In genomic region chr4:132763465-132763864, GRCh38 we compare ENCODE assay signal across 20 cellular contexts.
A peak's percentile ranks its signal among the peaks of the same experiment; 100 is the strongest.
DNase-seq lines count a peak whose midpoint lies in the region; ATAC-seq and TF ChIP-seq lines count a peak whose summit lies in the region.
"Had no signal": no experiment of that assay in that cellular context is flagged by ENCODE, and none has a peak within 500 bp of the region (broad histone marks: within the 10 kb centered on the region; RNA-seq: fewer than 3 reads in every experiment).

No MANE protein-coding gene starts in this region.

- H3K27me3 ChIP-seq in DND-41 (ENCODE audit: insufficient read depth, low read length, poor library complexity) (no peaks in the 10 kb centered on the region), OCI-LY1 (ENCODE audit: insufficient read depth, low read length) (no peaks in the 10 kb centered on the region), mesendoderm (ENCODE audit: insufficient read depth, low read length, poor library complexity) (no peaks in the 10 kb centered on the region)
- H3K27me3 ChIP-seq: SJSA1 had no signal

- no peak overlapping the region for H3K4ac ChIP-seq in mesendoderm (ENCODE audit: low read depth, low read length)

- H3K9me3 ChIP-seq in DND-41 (ENCODE audit: insufficient read depth, low read length, severe bottlenecking) = no peaks in the 10 kb centered on the region
- H3K9me3 ChIP-seq in OCI-LY1 (ENCODE audit: low read length) = no peaks in the 10 kb centered on the region
- H3K9me3 ChIP-seq: A549, SJSA1 had no signal

- no peaks in the 10 kb centered on the region for H3K27me3 Mint-ChIP-seq in mesothelial cell of epicardium (ENCODE audit: low read depth)
- H3K27me3 Mint-ChIP-seq: B cell had no signal

- intact Hi-C loops in posterior vena cava (cut with DNase I) = no loop called here

- no peaks in the 10 kb centered on the region for H3K36me3 Mint-ChIP-seq in mesothelial cell of epicardium

- H3K9me2 ChIP-seq in OCI-LY1 (ENCODE audit: low read depth, low read length) = no peaks in the 10 kb centered on the region

- H3K9ac ChIP-seq in DND-41 (ENCODE audit: low read depth, low read length) (no peak overlapping the region), OCI-LY1 (ENCODE audit: low read length) (no peak overlapping the region), mesendoderm (ENCODE audit: low read length) (no peak overlapping the region)

- H3K27ac ChIP-seq in DND-41 (ENCODE audit: low read length) (no peak overlapping the region), OCI-LY1 (ENCODE audit: low read depth, low read length, poor library complexity, severe bottlenecking) (peak overlapping the region; percentile 20), mesendoderm (ENCODE audit: low read depth, low read length) (no peak overlapping the region)
- H3K27ac ChIP-seq: A549, HL-60, SJSA1 had no signal

- peaks cover 3% of the 10 kb centered on the region for H3K4me1 Mint-ChIP-seq in mesothelial cell of epicardium
- H3K4me1 Mint-ChIP-seq: B cell had no signal

- H2BK5ac ChIP-seq in mesendoderm (ENCODE audit: low read length) = no peak overlapping the region

- peak; percentile 47; the same call in 2 of the 3 replicates for ATAC-seq in DND-41 (ENCODE audit: insufficient read depth, low read depth)
- ATAC-seq in HG03045 (IDR thresholded peaks at IDR 0.05; ENCODE audit: unreplicated experiment) = no peak
- ATAC-seq: A549 had no signal

- no peak overlapping the region for H3K23ac ChIP-seq in mesendoderm (ENCODE audit: low read length)

- no peaks in the 10 kb centered on the region for H3K79me2 ChIP-seq in DND-41 (ENCODE audit: insufficient read depth, low read length)
- H3K79me2 ChIP-seq in OCI-LY1 (ENCODE audit: insufficient read depth, low read length) = no peaks in the 10 kb centered on the region
- H3K79me2 ChIP-seq in mesendoderm (ENCODE audit: control insufficient read depth, insufficient read depth, low read length) = no peaks in the 10 kb centered on the region

- no peak overlapping the region for H3K56ac ChIP-seq in mesendoderm (ENCODE audit: low read length)

- H3K4me3 Mint-ChIP-seq in mesothelial cell of epicardium = no peak overlapping the region
- H3K4me3 Mint-ChIP-seq: B cell had no signal

- DNase-seq in COLO668 (lab: John Stamatoyannopoulos, UW; ENCODE audit: unreplicated experiment) (peak; percentile 18), DND-41 (no peak), posterior vena cava (ENCODE audit: low spot score) (peak; percentile 47), mesendoderm (no peak), mesothelial cell of epicardium (ENCODE audit: low spot score in 2 of 2, unreplicated experiment in 2 of 2) (no peak), G401 (ENCODE audit: low spot score) (no peak)
- DNase-seq: GDM1, GOT3, KBM-7, NCI-H1092 treated with DMSO at 0.1 percent for 48 hours, NCI-H1436 treated with DMSO at 0.1 percent for 48 hours, NCI-H1930, NCI-H2227 treated with DMSO at 0.1 percent for 48 hours, NCI-H510A had no signal

- H3K36me3 ChIP-seq in DND-41 (ENCODE audit: insufficient read depth, low read length) = no peaks in the 10 kb centered on the region
- no peaks in the 10 kb centered on the region for H3K36me3 ChIP-seq in OCI-LY1 (ENCODE audit: insufficient read depth, low read length)
- no peaks in the 10 kb centered on the region for H3K36me3 ChIP-seq in mesendoderm (ENCODE audit: control insufficient read depth, insufficient read depth, low read length)
- H3K36me3 ChIP-seq: SJSA1 had no signal

- no peak overlapping the region for H3K27ac Mint-ChIP-seq in mesothelial cell of epicardium
- H3K27ac Mint-ChIP-seq: B cell had no signal

- H3K18ac ChIP-seq in mesendoderm (ENCODE audit: low read length) = no peak overlapping the region

- no peaks in the 10 kb centered on the region for H3K79me1 ChIP-seq in mesendoderm (ENCODE audit: low read length)

- no peak overlapping the region for H2BK15ac ChIP-seq in mesendoderm (replicated peaks; ENCODE audit: low read depth)

- in situ Hi-C loops in G401 (cut with HindIII; ENCODE audit: low sequenced_read_pairs) = no loop called here

- H3K9me3 Mint-ChIP-seq in mesothelial cell of epicardium = no peaks in the 10 kb centered on the region

- H4K20me1 ChIP-seq in DND-41 (ENCODE audit: insufficient read depth, low read length) (no peaks in the 10 kb centered on the region), OCI-LY1 (ENCODE audit: insufficient read depth, low read length) (no peaks in the 10 kb centered on the region)

- H4K5ac ChIP-seq in mesendoderm (ENCODE audit: low read length) = no peak overlapping the region

- H3K4me2 ChIP-seq in DND-41 (ENCODE audit: insufficient read depth, low read length) (no peak overlapping the region), OCI-LY1 (ENCODE audit: low read length) (no peak overlapping the region), mesendoderm (ENCODE audit: low read length) (no peak overlapping the region)
- H3K4me2 ChIP-seq: A549 had no signal

- TF ChIP-seq CTCF in DND-41 (IDR thresholded peaks at IDR 0.05; ENCODE audit: borderline replicate concordance, extremely low read depth, low read length, poor library complexity, severe bottlenecking) (no peak), OCI-LY1 (IDR thresholded peaks at IDR 0.05; ENCODE audit: low read length) (no peak), mesothelial cell of epicardium (IDR thresholded peaks at IDR 0.05; ENCODE audit: unreplicated experiment) (no peak)

- no CpG with 5 or more reads among the region's 2 CpGs for WGBS in mesendoderm (ENCODE audit: extremely low coverage, insufficient coverage, low lambda C conversion rate)

- H3K4me1 ChIP-seq in DND-41 (ENCODE audit: insufficient read depth, low read length) (no peaks in the 10 kb centered on the region), OCI-LY1 (ENCODE audit: insufficient read depth, low read length, severe bottlenecking) (peaks cover 12% of the 10 kb centered on the region), mesendoderm (ENCODE audit: control insufficient read depth, low read depth, low read length) (no peaks in the 10 kb centered on the region)
- H3K4me1 ChIP-seq: A549, SJSA1 had no signal

- H2AFZ ChIP-seq in DND-41 (ENCODE audit: low read depth, low read length) (peak overlapping the region; percentile 60), OCI-LY1 (ENCODE audit: low read length) (peak overlapping the region; percentile 72; the same call in 1 of the 2 replicates)

- H3K4me3 ChIP-seq in DND-41 (ENCODE audit: low read depth in 1 of 2, low read length in 2 of 2) (no peak overlapping the region), OCI-LY1 (ENCODE audit: low read depth, low read length, poor library complexity, severe bottlenecking) (no peak overlapping the region), mesendoderm (ENCODE audit: low read length) (no peak overlapping the region)
- H3K4me3 ChIP-seq: A549, SJSA1 had no signal

- H4K8ac ChIP-seq in mesendoderm (ENCODE audit: low read depth, low read length) = no peak overlapping the region

- no peaks in the 10 kb centered on the region for H3F3A ChIP-seq in OCI-LY1 (ENCODE audit: insufficient read depth, low read length)

- no peak overlapping the region for H2BK120ac ChIP-seq in mesendoderm (ENCODE audit: low read depth, low read length)

- no peak overlapping the region for H2AK5ac ChIP-seq in mesendoderm (ENCODE audit: low read length)

Comparison
In these comparisons a context has a peak if more than half of its experiments do, and no peak if none do; other contexts are left out.
1. DNase-seq: peak in COLO668 (single experiment) and posterior vena cava (single experiment); none in DND-41 (single experiment), mesendoderm (single experiment), mesothelial cell of epicardium (0 of 2) and G401 (single experiment).